14 cellular contexts compared by ENCODE assay signal in genomic region chr16:87722590-87723223, GRCh38. TPM values are rescaled to one million over a fixed set of nuclear protein-coding genes. Genes with fewer than 3 reads are reported as not detected.
DNase-seq lines count a peak whose midpoint lies in the region; ATAC-seq and TF ChIP-seq lines count a peak whose summit lies in the region.
"Had no signal": no experiment of that assay in that cellular context is flagged by ENCODE, and none has a peak within 500 bp of the region (broad histone marks: within the 10 kb centered on the region; RNA-seq: fewer than 3 reads in every experiment).

No MANE protein-coding gene starts in this region.

- no peak for ATAC-seq in CD4-positive, CD25-positive, alpha-beta regulatory T cell (ENCODE audit: low read depth in 2 of 2)
- ATAC-seq in HG03159 (IDR thresholded peaks at IDR 0.05; ENCODE audit: unreplicated experiment) = no peak
- ATAC-seq in HG02678 (IDR thresholded peaks at IDR 0.05; ENCODE audit: unreplicated experiment) = no peak
- ATAC-seq: Panc1 had no signal

- TF ChIP-seq CTCF in HEK293 (tag by site-specific recombination; IDR thresholded peaks at IDR 0.05) (no peak), dorsolateral prefrontal cortex (IDR thresholded peaks at IDR 0.05 in 54 of 56, conservative IDR thresholded peaks at IDR 0.05 in 2 of 56; ENCODE audit: low read depth in 1 of 56, partially characterized antibody in 56 of 56) (no peak), osteocyte (IDR thresholded peaks at IDR 0.05) (no peak)

- CTCF ChIA-PET in HEK293 (lab: Yijun Ruan, JAX) = interaction anchor here (1.0 kb wide), 1 partner anchor 20 kb away, joined by 5 read pairs; no protein-coding TSS in a partner anchor

- no peak overlapping the region for H3K4me3 ChIP-seq in CD4-positive, CD25-positive, alpha-beta regulatory T cell (ENCODE audit: low read depth, low read length)
- H3K4me3 ChIP-seq in HEK293 (ENCODE audit: low read depth, low read length) = no peak overlapping the region
- H3K4me3 ChIP-seq in dorsolateral prefrontal cortex = peak overlapping the region in 8 of 59 donors; percentile 1 to 32 (median 13)
- H3K4me3 ChIP-seq: adrenal gland, left lung had no signal

- H3K36me3 ChIP-seq in CD4-positive, CD25-positive, alpha-beta regulatory T cell (ENCODE audit: control insufficient read depth, insufficient read depth, low read length) = peaks cover 46% of the 10 kb centered on the region
- H3K36me3 ChIP-seq in HEK293 (ENCODE audit: control insufficient read depth in 2 of 2, insufficient read depth in 1 of 2, low read length in 2 of 2) = peaks cover 0 to 45% of the 10 kb centered on the region in 2 experiments; a peak in 2 of 3 replicates
- H3K36me3 ChIP-seq: adrenal gland had no signal

- peaks cover 54% of the 10 kb centered on the region for H3K36me3 Mint-ChIP-seq in CD4-positive, CD25-positive, alpha-beta regulatory T cell
- peaks cover 32% of the 10 kb centered on the region for H3K36me3 Mint-ChIP-seq in osteocyte (ENCODE audit: unreplicated experiment)

- peaks cover 0 to 16% (median 5%) of the 10 kb centered on the region in 4 donors for H3K4me1 Mint-ChIP-seq in CD4-positive, CD25-positive, alpha-beta regulatory T cell
- peaks cover 20% of the 10 kb centered on the region for H3K4me1 Mint-ChIP-seq in osteocyte (ENCODE audit: unreplicated experiment)

- POLR2A ChIA-PET in HEK293 (lab: Yijun Ruan, JAX) = interaction anchor here (1.1 to 1.3 kb wide), 2 partner anchors 43 to 56 kb away, joined by 3 to 4 read pairs; partner anchors contain the start of gene KLHDC4

- no peaks in the 10 kb centered on the region for H3K9me3 ChIP-seq in CD4-positive, CD25-positive, alpha-beta regulatory T cell (ENCODE audit: control insufficient read depth in 2 of 2, low read length in 2 of 2)
- H3K9me3 ChIP-seq in HEK293 (ENCODE audit: control insufficient read depth, insufficient read depth, low read depth, low read length) = no peaks in the 10 kb centered on the region
- H3K9me3 ChIP-seq: adrenal gland, left lung had no signal

- no peaks in the 10 kb centered on the region for H3K4me1 ChIP-seq in CD4-positive, CD25-positive, alpha-beta regulatory T cell (ENCODE audit: control insufficient read depth, insufficient read depth, low read length, poor library complexity, severe bottlenecking)
- peaks cover 4% of the 10 kb centered on the region for H3K4me1 ChIP-seq in HEK293 (ENCODE audit: control insufficient read depth, insufficient read depth, low read length)
- H3K4me1 ChIP-seq: adrenal gland had no signal

- H3K4me3 Mint-ChIP-seq in CD4-positive, CD25-positive, alpha-beta regulatory T cell = no peak overlapping the region
- no peak overlapping the region for H3K4me3 Mint-ChIP-seq in osteocyte (ENCODE audit: unreplicated experiment)

- H3K27me3 Mint-ChIP-seq in CD4-positive, CD25-positive, alpha-beta regulatory T cell = no peaks in the 10 kb centered on the region
- H3K27me3 Mint-ChIP-seq in osteocyte (ENCODE audit: unreplicated experiment) = no peaks in the 10 kb centered on the region
- H3K27me3 Mint-ChIP-seq: naive thymus-derived CD4-positive, alpha-beta T cell had no signal

- intact Hi-C loops in dorsolateral prefrontal cortex (cut with DNase I) = loop anchor here in 1 of 2 donors (1.0 kb wide), 1 partner anchor 19 kb away; no protein-coding TSS in a partner anchor

- H3K27me3 ChIP-seq in CD4-positive, CD25-positive, alpha-beta regulatory T cell (ENCODE audit: control insufficient read depth, insufficient read depth, low read length) = no peaks in the 10 kb centered on the region
- H3K27me3 ChIP-seq in dorsolateral prefrontal cortex = no peaks in the 10 kb centered on the region
- H3K27me3 ChIP-seq: adrenal gland, left lung had no signal

- H3K27ac ChIP-seq in CD4-positive, CD25-positive, alpha-beta regulatory T cell (ENCODE audit: insufficient read depth, low read length, poor library complexity, severe bottlenecking) = no peak overlapping the region
- H3K27ac ChIP-seq in HEK293 (ENCODE audit: extremely low read depth, low read depth, low read length) (no peak overlapping the region), dorsolateral prefrontal cortex (peak overlapping the region in 37 of 59 donors; percentile 1 to 84 (median 43))
- H3K27ac ChIP-seq: left lung had no signal

- DNase-seq in CD4-positive, CD25-positive, alpha-beta regulatory T cell = no peak
- DNase-seq in dorsolateral prefrontal cortex = no peak
- DNase-seq in osteocyte (ENCODE audit: extremely low spot score, unreplicated experiment) = no peak
- DNase-seq in DMS 273 (lab: John Stamatoyannopoulos, UW; ENCODE audit: unreplicated experiment) = no peak
- DNase-seq: activated CD4-positive, alpha-beta T cell treated with anti-CD3 and anti-CD28 coated beads, Interleukin-2, amount 50 U/mL, for 48 hours; KBM-7; naive thymus-derived CD4-positive, alpha-beta T cell; SW 1271 had no signal

- no peaks in the 10 kb centered on the region for H3K9me3 Mint-ChIP-seq in CD4-positive, CD25-positive, alpha-beta regulatory T cell
- H3K9me3 Mint-ChIP-seq in osteocyte (ENCODE audit: unreplicated experiment) = no peaks in the 10 kb centered on the region
- H3K9me3 Mint-ChIP-seq: naive thymus-derived CD4-positive, alpha-beta T cell had no signal

- peak overlapping the region; percentile 42 to 86 (median 59) for H3K27ac Mint-ChIP-seq in CD4-positive, CD25-positive, alpha-beta regulatory T cell
- H3K27ac Mint-ChIP-seq in osteocyte (ENCODE audit: unreplicated experiment) = peak overlapping the region; percentile 23

TF ChIP-seq in HEK293, 187 proteins besides CTCF, POLR2A, EP300 and RAD21:
- peak; percentile 70 for TF ChIP-seq ZIC2 (tag by site-specific recombination; IDR thresholded peaks at IDR 0.05)
- TF ChIP-seq ZNF677 (tag by site-specific recombination; IDR thresholded peaks at IDR 0.05) = no peak
- 0 out of 2 replicates have a peak, but pooled peaks have one; percentile 14 for TF ChIP-seq YY2 (tag by site-specific recombination; IDR thresholded peaks at IDR 0.05)
- TF ChIP-seq ZFP69B (tag by site-specific recombination; IDR thresholded peaks at IDR 0.05) = no peak

RNA-seq across cellular contexts. Expression of gene KLHDC4, which starts 43.1 kb away (rescaled TPM):
- total RNA-seq in CD4-positive, CD25-positive, alpha-beta regulatory T cell = 104 TPM
- polyA plus RNA-seq in CD4-positive, CD25-positive, alpha-beta regulatory T cell = 10 to 100 TPM; 17.0 to 23.0 (median 17.4) TPM
- total RNA-seq in dorsolateral prefrontal cortex (10 to 100 TPM; 22.5 to 62.8 (median 39.0) TPM), osteocyte (31.0 and 33.2 TPM in 2 replicates)

Comparison
In these comparisons a context has a peak if more than half of its experiments do, and no peak if none do; other contexts are left out.
1. H3K27ac ChIP-seq: peak in dorsolateral prefrontal cortex (37 of 59); none in CD4-positive, CD25-positive, alpha-beta regulatory T cell (single experiment) and HEK293 (single experiment).